ENCODE assay signal across 8 cellular contexts in the genomic region with DNA sequence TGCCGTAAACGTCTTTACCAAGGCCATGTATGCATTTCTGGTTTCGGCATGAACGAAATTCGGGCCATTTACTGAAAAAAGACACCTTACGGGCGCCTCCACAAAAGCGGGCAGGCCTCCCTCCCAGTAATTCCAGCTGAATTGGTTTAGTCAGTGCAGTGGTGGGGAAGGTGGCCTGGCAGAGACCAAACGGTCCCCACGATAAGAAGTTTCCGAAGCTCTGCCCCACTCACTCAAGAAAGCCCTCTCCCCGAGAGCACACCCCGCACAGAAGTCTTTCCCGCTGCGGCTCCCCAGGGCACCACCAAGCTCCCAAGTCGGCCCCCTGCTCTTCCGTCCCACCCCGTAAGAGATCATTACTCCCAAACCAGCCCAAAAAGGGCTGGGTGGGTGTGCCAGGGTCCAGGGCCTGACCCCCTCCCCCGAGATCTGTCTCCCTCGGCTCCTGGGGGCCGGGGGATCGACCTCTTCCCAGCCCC.
DNase-seq lines count a peak whose midpoint lies in the region; ATAC-seq and TF ChIP-seq lines count a peak whose summit lies in the region.

No MANE protein-coding gene starts in this region.

- no peak for ATAC-seq in activated CD4-positive, alpha-beta T cell treated with anti-CD3 and anti-CD28 coated beads for 36 hours

- POLR2A ChIA-PET in activated CD4-positive, alpha-beta T cell treated with anti-CD3 and anti-CD28 coated beads for 36 hours (lab: Charles Lee) = interaction anchor here (0.8 to 2.0 kb wide), 4 partner anchors 9 to 26 kb away, joined by 3 to 14 read pairs (median 4); no protein-coding TSS in a partner anchor

- no peak for TF ChIP-seq CTCF in retinal pigment epithelial cell (conservative IDR thresholded peaks at IDR 0.05; ENCODE audit: low read depth, low read length)

- peaks cover 5% of the 10 kb centered on the region for H3K36me3 Mint-ChIP-seq in activated CD4-positive, alpha-beta T cell treated with anti-CD3 and anti-CD28 coated beads for 36 hours (ENCODE audit: low read depth)
- H3K36me3 Mint-ChIP-seq in activated T-helper 2 cell treated with anti-CD3 and anti-CD28 coated beads, Interferon-gamma antibody, Interleukin-2, Interleukin-4, amounts not matched to agents 10 μg/mL and 5 μg/mL and 100 μg/mL, durations not matched to agents 14 hours and 24 hours and 36 hours (ENCODE audit: low read depth) = peaks cover 12% of the 10 kb centered on the region

- peak overlapping the region; percentile 82 for H3K4me3 Mint-ChIP-seq in activated CD4-positive, alpha-beta T cell treated with anti-CD3 and anti-CD28 coated beads for 36 hours
- H3K4me3 Mint-ChIP-seq in activated T-helper 2 cell treated with anti-CD3 and anti-CD28 coated beads, Interferon-gamma antibody, Interleukin-2, Interleukin-4, amounts not matched to agents 10 μg/mL and 5 μg/mL and 100 μg/mL, durations not matched to agents 14 hours and 24 hours and 36 hours (ENCODE audit: low read depth) = peak overlapping the region; percentile 87

- H3K4me1 Mint-ChIP-seq in activated CD4-positive, alpha-beta T cell treated with anti-CD3 and anti-CD28 coated beads for 36 hours = peaks cover 61% of the 10 kb centered on the region
- peaks cover 40% of the 10 kb centered on the region for H3K4me1 Mint-ChIP-seq in activated T-helper 2 cell treated with anti-CD3 and anti-CD28 coated beads, Interferon-gamma antibody, Interleukin-2, Interleukin-4, amounts not matched to agents 10 μg/mL and 5 μg/mL and 100 μg/mL, durations not matched to agents 14 hours and 24 hours and 36 hours (ENCODE audit: low read depth)

- H3K4me3 ChIP-seq in retinal pigment epithelial cell (ENCODE audit: low read length) = peak overlapping the region; percentile 88

- H3K27ac Mint-ChIP-seq in activated CD4-positive, alpha-beta T cell treated with anti-CD3 and anti-CD28 coated beads for 36 hours = peak overlapping the region; percentile 88
- H3K27ac Mint-ChIP-seq in activated T-helper 2 cell treated with anti-CD3 and anti-CD28 coated beads, Interferon-gamma antibody, Interleukin-2, Interleukin-4, amounts not matched to agents 10 μg/mL and 5 μg/mL and 100 μg/mL, durations not matched to agents 14 hours and 24 hours and 36 hours = peak overlapping the region; percentile 51

- intact Hi-C loops in activated CD4-positive, alpha-beta T cell treated with anti-CD3 and anti-CD28 coated beads for 36 hours (cut with DNase I, micrococcal nuclease) = loop anchor here (1.0 to 5.0 kb wide), 8 partner anchors 28 to 1964 kb away; a partner anchor contains a TSS
- intact Hi-C loops in activated T-helper 2 cell treated with anti-CD3 and anti-CD28 coated beads, Interferon-gamma antibody, Interleukin-2, Interleukin-4, amounts not matched to agents 10 μg/mL and 5 μg/mL and 100 μg/mL, durations not matched to agents 14 hours and 24 hours and 36 hours (cut with micrococcal nuclease) = loop anchor here (2.0 to 10.0 kb wide), 7 partner anchors 16 to 1412 kb away; a partner anchor contains a TSS
- intact Hi-C loops in head of caudate nucleus (cut with DNase I) = no loop called here

- H3K9me3 Mint-ChIP-seq in activated CD4-positive, alpha-beta T cell treated with anti-CD3 and anti-CD28 coated beads for 36 hours (ENCODE audit: low read depth) = no peaks in the 10 kb centered on the region
- H3K9me3 Mint-ChIP-seq in activated T-helper 2 cell treated with anti-CD3 and anti-CD28 coated beads, Interferon-gamma antibody, Interleukin-2, Interleukin-4, amounts not matched to agents 10 μg/mL and 5 μg/mL and 100 μg/mL, durations not matched to agents 14 hours and 24 hours and 36 hours = no peaks in the 10 kb centered on the region

- no peaks in the 10 kb centered on the region for H3K27me3 Mint-ChIP-seq in activated CD4-positive, alpha-beta T cell treated with anti-CD3 and anti-CD28 coated beads for 36 hours
- no peaks in the 10 kb centered on the region for H3K27me3 Mint-ChIP-seq in activated T-helper 2 cell treated with anti-CD3 and anti-CD28 coated beads, Interferon-gamma antibody, Interleukin-2, Interleukin-4, amounts not matched to agents 10 μg/mL and 5 μg/mL and 100 μg/mL, durations not matched to agents 14 hours and 24 hours and 36 hours (ENCODE audit: low read depth)

- no peak for DNase-seq in activated CD4-positive, alpha-beta T cell treated with anti-CD3 and anti-CD28 coated beads for 36 hours
- DNase-seq in activated CD4-positive, alpha-beta T cell treated with anti-CD3 and anti-CD28 coated beads for 1 hour = no peak
- DNase-seq in HS-27A (ENCODE audit: low read depth) (peak; percentile 14), head of caudate nucleus (peak in 32 of 42 donors; percentile 6 to 60 (median 22)), retinal pigment epithelial cell (ENCODE audit: low read depth) (no peak), NCI-H226 (no peak), NCI-H2029 treated with DMSO at 0.1 percent for 48 hours (lab: John Stamatoyannopoulos, UW) (no peak)
- peak; percentile 12 for DNase-seq in activated T-helper 2 cell treated with anti-CD3 and anti-CD28 coated beads, Interferon-gamma antibody, Interleukin-2, Interleukin-4, amounts not matched to agents 10 μg/mL and 5 μg/mL and 100 μg/mL, durations not matched to agents 14 hours and 24 hours and 36 hours (ENCODE audit: low spot score)

- CTCF ChIA-PET in activated CD4-positive, alpha-beta T cell treated with anti-CD3 and anti-CD28 coated beads for 36 hours (lab: Charles Lee) = interaction anchor here (0.6 to 1.8 kb wide), 7 partner anchors 11 to 298 kb away, joined by 3 to 6 read pairs (median 3); a partner anchor contains a TSS

Comparison
In these comparisons a context has a peak if more than half of its experiments do, and no peak if none do; other contexts are left out.
1. DNase-seq: peak in HS-27A (single experiment), activated T-helper 2 cell treated with anti-CD3 and anti-CD28 coated beads, Interferon-gamma antibody, Interleukin-2, Interleukin-4, amounts not matched to agents 10 μg/mL and 5 μg/mL and 100 μg/mL, durations not matched to agents 14 hours and 24 hours and 36 hours (single experiment) and head of caudate nucleus (32 of 42); none in activated CD4-positive, alpha-beta T cell treated with anti-CD3 and anti-CD28 coated beads for 36 hours (single experiment), activated CD4-positive, alpha-beta T cell treated with anti-CD3 and anti-CD28 coated beads for 1 hour (single experiment), retinal pigment epithelial cell (single experiment), NCI-H226 (single experiment) and NCI-H2029 treated with DMSO at 0.1 percent for 48 hours (single experiment).